In genomic region chr10:75705426-75705825, GRCh38 we compare ENCODE assay signal across 24 cellular contexts.
"Had no signal": no experiment of that assay in that cellular context is flagged by ENCODE, and none has a peak within 500 bp of the region (broad histone marks: within the 10 kb centered on the region; RNA-seq: fewer than 3 reads in every experiment).

No MANE protein-coding gene starts in this region.

- H3K4me2 ChIP-seq: hepatocyte had no signal

- H3K79me2 ChIP-seq: hepatocyte had no signal

- H3K9me3 ChIP-seq: colonic mucosa, esophagus squamous epithelium, gastrocnemius medialis, gastroesophageal sphincter, heart left ventricle, heart right ventricle had no signal

- ATAC-seq: effector memory CD8-positive, alpha-beta T cell; esophagus mucosa; foreskin keratinocyte; gastrocnemius medialis; gastroesophageal sphincter; heart left ventricle; heart right ventricle had no signal

- H3K4me1 ChIP-seq: colonic mucosa, foreskin keratinocyte, gastrocnemius medialis had no signal

- H3K27ac ChIP-seq: colonic mucosa, coronary artery, dorsolateral prefrontal cortex, epithelial cell of prostate, esophagus squamous epithelium, foreskin keratinocyte, gastrocnemius medialis, gastroesophageal sphincter, heart left ventricle, heart right ventricle, hepatocyte had no signal

- H3K27me3 ChIP-seq: colonic mucosa, dorsolateral prefrontal cortex, esophagus squamous epithelium, gastrocnemius medialis, gastroesophageal sphincter, heart left ventricle, heart right ventricle had no signal

- H3K9me3 Mint-ChIP-seq: dendritic cell treated with granulocyte-macrophage colony-stimulating factor and Interleukin-4, amounts not matched to agents 40 ng/mL and 50 ng/mL, for 4 days; endodermal cell had no signal

- H3K27ac Mint-ChIP-seq: dendritic cell treated with granulocyte-macrophage colony-stimulating factor and Interleukin-4, amounts not matched to agents 40 ng/mL and 50 ng/mL, for 4 days; effector memory CD8-positive, alpha-beta T cell; endodermal cell had no signal

- H3K4me3 ChIP-seq: colonic mucosa, coronary artery, dorsolateral prefrontal cortex, esophagus squamous epithelium, gastrocnemius medialis, gastroesophageal sphincter, heart left ventricle, heart right ventricle, hepatocyte had no signal

- H3K4me3 Mint-ChIP-seq: dendritic cell treated with granulocyte-macrophage colony-stimulating factor and Interleukin-4, amounts not matched to agents 40 ng/mL and 50 ng/mL, for 4 days; effector memory CD8-positive, alpha-beta T cell; endodermal cell had no signal

- H3K27me3 Mint-ChIP-seq: dendritic cell treated with granulocyte-macrophage colony-stimulating factor and Interleukin-4, amounts not matched to agents 40 ng/mL and 50 ng/mL, for 4 days had no signal

- H3K36me3 ChIP-seq: colonic mucosa, esophagus squamous epithelium, gastrocnemius medialis, gastroesophageal sphincter, heart left ventricle, heart right ventricle had no signal

- DNase-seq: colonic mucosa; cortex of kidney; dermis blood vessel endothelial cell; dorsolateral prefrontal cortex; effector CD4-positive, alpha-beta T cell; effector CD8-positive, alpha-beta T cell; effector memory CD4-positive, alpha-beta T cell; effector memory CD8-positive, alpha-beta T cell; endodermal cell; erythroblast; esophagus squamous epithelium; foreskin fibroblast; foreskin keratinocyte; foreskin melanocyte; gastrocnemius medialis; glutamatergic neuron; heart left ventricle; heart right ventricle had no signal

- H2AFZ ChIP-seq: hepatocyte had no signal

- H3K4me1 Mint-ChIP-seq: endodermal cell had no signal
